In genomic region chr3:64166584-64167155, GRCh38 we compare ENCODE assay signal across 12 cellular contexts. TPM values are rescaled to one million over a fixed set of nuclear protein-coding genes. Genes with fewer than 3 reads are reported as not detected.
A peak's percentile ranks its signal among the peaks of the same experiment; 100 is the strongest.
DNase-seq lines count a peak whose midpoint lies in the region; ATAC-seq, FAIRE-seq and TF ChIP-seq lines count a peak whose summit lies in the region.
"Had no signal": no experiment of that assay in that cellular context is flagged by ENCODE, and none has a peak within 500 bp of the region (broad histone marks: within the 10 kb centered on the region; RNA-seq: fewer than 3 reads in every experiment).

No MANE protein-coding gene starts in this region.

- no peaks in the 10 kb centered on the region for H3K79me1 ChIP-seq in H9 (ENCODE audit: insufficient read depth, low read depth, low read length, poor library complexity, severe bottlenecking)

- H3K27me3 ChIP-seq in H9 (ENCODE audit: insufficient read depth, low read length) (no peaks in the 10 kb centered on the region), K562 (ENCODE audit: control insufficient read depth in 2 of 2, insufficient read depth in 2 of 2, low read length in 2 of 2) (no peaks in the 10 kb centered on the region), iPS DF 6.9 (ENCODE audit: control insufficient read depth, insufficient read depth, low read length) (no peaks in the 10 kb centered on the region), body of pancreas (no peaks in the 10 kb centered on the region)

- no peak overlapping the region for H3K23ac ChIP-seq in H9 (ENCODE audit: insufficient read length, low read depth, low read length)

- CTCF ChIA-PET in K562 (lab: Yijun Ruan, JAX; ENCODE audit: low intra/inter-chr PET ratio) = interaction anchor here (0.8 to 1.1 kb wide), 2 partner anchors 135 to 136 kb away, joined by 3 to 4 read pairs; no protein-coding TSS in a partner anchor

- H4K20me1 ChIP-seq in H9 (ENCODE audit: control insufficient read depth, insufficient read depth, insufficient read length) (no peaks in the 10 kb centered on the region), K562 (replicated peaks; ENCODE audit: control insufficient read depth, insufficient read depth, low read length) (no peaks in the 10 kb centered on the region)

- no peak overlapping the region for H3T11ph ChIP-seq in H9 (ENCODE audit: low read length)

- TF ChIP-seq CTCF in H9 (conservative IDR thresholded peaks at IDR 0.05) (peak; percentile 74), K562 (IDR thresholded peaks at IDR 0.05 in 2 of 3, conservative IDR thresholded peaks at IDR 0.05 in 1 of 3; ENCODE audit: insufficient read depth in 2 of 3, low read depth in 1 of 3, low read length in 3 of 3) (peak; percentile 6 to 32 (median 18); a peak in 3 of 6 replicates), body of pancreas (IDR thresholded peaks at IDR 0.05) (peak in 1 of 7 experiments; percentile 9)

- H3K4me1 ChIP-seq in H9 (ENCODE audit: insufficient read depth, low read length) = peaks cover 5% of the 10 kb centered on the region
- H3K4me1 ChIP-seq in K562 (replicated peaks in 1 of 2; ENCODE audit: control insufficient read depth in 2 of 2, insufficient read depth in 2 of 2, low read length in 2 of 2) = no peaks in the 10 kb centered on the region
- H3K4me1 ChIP-seq in iPS DF 6.9 (ENCODE audit: control insufficient read depth, insufficient read depth, low read length) = peaks cover 2% of the 10 kb centered on the region; the same call in 1 of the 2 replicates
- H3K4me1 ChIP-seq in body of pancreas = no peaks in the 10 kb centered on the region

- H3K4me2 ChIP-seq in H9 (ENCODE audit: insufficient read depth, insufficient read length, low read length) = no peak overlapping the region
- no peak overlapping the region for H3K4me2 ChIP-seq in K562 (ENCODE audit: insufficient read depth, low read length)

- ATAC-seq in K562 (no peak), body of pancreas (no peak)

- H2BK20ac ChIP-seq in H9 (ENCODE audit: low read depth, low read length, poor library complexity, severe bottlenecking) = no peak overlapping the region

- H3K36me3 ChIP-seq in K562 (ENCODE audit: control insufficient read depth, insufficient read depth, low read length) (no peaks in the 10 kb centered on the region), iPS DF 6.9 (ENCODE audit: control insufficient read depth, insufficient read depth, low read length) (no peaks in the 10 kb centered on the region), body of pancreas (replicated peaks in 1 of 2; ENCODE audit: insufficient read depth in 1 of 2, low read depth in 2 of 2) (no peaks in the 10 kb centered on the region)

- no CpG with 5 or more reads among the region's 4 CpGs for WGBS in H9 (ENCODE audit: extremely low coverage, insufficient read length, low lambda C conversion rate)
- 0% methylated on average over 4 of the region's 4 CpGs for WGBS in K562 (ENCODE audit: insufficient coverage, low coverage, missing lambda C conversion rate)
- WGBS in iPS DF 6.9 (ENCODE audit: insufficient coverage, insufficient read length) = no CpG with 5 or more reads among the region's 4 CpGs
- WGBS in body of pancreas, 2 donors = 75 to 86% methylated on average over 4 of the region's 4 CpGs

- H2AFZ ChIP-seq in H9 (ENCODE audit: low read length) (no peak overlapping the region), K562 (ENCODE audit: low read depth, low read length) (no peak overlapping the region)

- no peak overlapping the region for H2BK5ac ChIP-seq in H9 (ENCODE audit: insufficient read length, low read length)

- H3K23me2 ChIP-seq in H9 (ENCODE audit: insufficient read length, low read depth, low read length, poor library complexity, severe bottlenecking) = no peaks in the 10 kb centered on the region

- no peak for TF ChIP-seq EP300 in K562 (IDR thresholded peaks at IDR 0.05; ENCODE audit: low read length)

- H3K9me3 ChIP-seq in H9 (ENCODE audit: control insufficient read depth, low read depth, low read length) (no peaks in the 10 kb centered on the region), K562 (replicated peaks; ENCODE audit: control insufficient read depth, insufficient read depth, low read depth, low read length) (no peaks in the 10 kb centered on the region), iPS DF 6.9 (ENCODE audit: control insufficient read depth, insufficient read depth, low read length) (no peaks in the 10 kb centered on the region), body of pancreas (no peaks in the 10 kb centered on the region)

- H3K9ac ChIP-seq in H9 (ENCODE audit: extremely low read depth, insufficient read length, low read length) = no peak overlapping the region
- H3K9ac ChIP-seq in K562 (ENCODE audit: insufficient read depth in 1 of 2, low read depth in 2 of 2, low read length in 2 of 2) = no peak overlapping the region

- H2BK15ac ChIP-seq in H9 (ENCODE audit: low read depth, low read length) = no peak overlapping the region

- no peak overlapping the region for H2BK120ac ChIP-seq in H9 (ENCODE audit: low read depth, low read length, poor library complexity, severe bottlenecking)

- BruUV-seq in K562 (replicated peaks; lab: Mats Ljungman, UMichigan) = no TSS peak

- no peaks in the 10 kb centered on the region for H3K9me3 Mint-ChIP-seq in H9
- H3K9me3 Mint-ChIP-seq: T-helper 1 cell treated with Interleukin-12 subunit alpha and Interleukin-12 subunit beta and Interleukin-4 antibody, amounts not matched to agents 30 μg/mL and 1 μg/mL, for 36 hours had no signal

- no peak overlapping the region for H4K5ac ChIP-seq in H9 (ENCODE audit: insufficient read length, low read depth, low read length)

- peak; percentile 16 for DNase-seq in A172 (ENCODE audit: low spot score)
- peak; percentile 44 for DNase-seq in H9
- peak in 1 of 4 experiments; percentile 3 for DNase-seq in K562 (ENCODE audit: extremely low read depth in 1 of 4, low spot score in 3 of 4)
- DNase-seq in iPS DF 6.9 (ENCODE audit: low read depth, low spot score) = peak; percentile 27
- DNase-seq in body of pancreas = no peak
- no peak for DNase-seq in OCI-M2 (lab: John Stamatoyannopoulos, UW; ENCODE audit: unreplicated experiment)
- DNase-seq in Kasumi-1 (lab: John Stamatoyannopoulos, UW) = no peak
- no peak for DNase-seq in DMS79 (lab: John Stamatoyannopoulos, UW)
- DNase-seq: central memory CD4-positive, alpha-beta T cell; NCI-H510A had no signal

- FAIRE-seq in K562 (lab: Jason Lieb, UNC) = no peak
- FAIRE-seq: HTR-8/SVneo had no signal

- POLR2A ChIA-PET in K562 (lab: Yijun Ruan, JAX) = no interaction called here

- no peak overlapping the region for H2AK5ac ChIP-seq in H9 (ENCODE audit: insufficient read length, low read length)

- H3K27ac ChIP-seq in H9 (ENCODE audit: insufficient read length, low read depth, low read length) = no peak overlapping the region
- H3K27ac ChIP-seq in K562 (ENCODE audit: extremely low read depth, low read depth, low read length) = no peak overlapping the region
- no peak overlapping the region for H3K27ac ChIP-seq in iPS DF 6.9 (ENCODE audit: low read length)
- H3K27ac ChIP-seq in body of pancreas = no peak overlapping the region

- H3K56ac ChIP-seq in H9 (ENCODE audit: insufficient read length, low read depth, low read length) = no peak overlapping the region

- no peaks in the 10 kb centered on the region for H3K79me2 ChIP-seq in H9 (ENCODE audit: insufficient read depth, low read length)
- no peaks in the 10 kb centered on the region for H3K79me2 ChIP-seq in K562 (ENCODE audit: control insufficient read depth, insufficient read depth, low read length)

- H4K91ac ChIP-seq in H9 (ENCODE audit: insufficient read length, low read depth, low read length) = no peak overlapping the region

- intact Hi-C loops in K562 (cut with micrococcal nuclease) (no loop called here), body of pancreas (cut with DNase I) (no loop called here)

- peak overlapping the region in 1 of 3 experiments; percentile 27; a peak in 1 of 7 replicates for H3K27ac Mint-ChIP-seq in H9
- H3K27ac Mint-ChIP-seq: T-helper 1 cell treated with Interleukin-12 subunit alpha and Interleukin-12 subunit beta and Interleukin-4 antibody, amounts not matched to agents 30 μg/mL and 1 μg/mL, for 36 hours had no signal

- no peaks in the 10 kb centered on the region for H3K9me1 ChIP-seq in K562 (ENCODE audit: control insufficient read depth, insufficient read depth, low read length)

- H3K4me1 Mint-ChIP-seq in H9 = peaks cover 38 to 44% of the 10 kb centered on the region in 2 experiments

- no peak overlapping the region for H3K4me3 Mint-ChIP-seq in H9
- H3K4me3 Mint-ChIP-seq: T-helper 1 cell treated with Interleukin-12 subunit alpha and Interleukin-12 subunit beta and Interleukin-4 antibody, amounts not matched to agents 30 μg/mL and 1 μg/mL, for 36 hours had no signal

- H3K27me3 Mint-ChIP-seq in H9 (ENCODE audit: low read depth) = no peaks in the 10 kb centered on the region

- H3K4ac ChIP-seq in H9 (ENCODE audit: low read depth, low read length) = no peak overlapping the region

- no peak overlapping the region for H3K18ac ChIP-seq in H9 (ENCODE audit: insufficient read length, low read depth, low read length)

- H3K14ac ChIP-seq in H9 (ENCODE audit: insufficient read depth, low read length) = no peak overlapping the region

- H3K36me3 Mint-ChIP-seq in H9 (ENCODE audit: insufficient read depth in 1 of 3, low read depth in 3 of 3) = no peaks in the 10 kb centered on the region

- H4K8ac ChIP-seq in H9 (replicated peaks; ENCODE audit: insufficient read length, low read depth, low read length) = no peak overlapping the region

- in situ Hi-C loops in K562 (cut with MboI) = no loop called here

- no peak overlapping the region for H2BK12ac ChIP-seq in H9 (ENCODE audit: insufficient read length, low read depth, low read length)

- H3K4me3 ChIP-seq in K562 (no peak overlapping the region), iPS DF 6.9 (ENCODE audit: low read length) (no peak overlapping the region), body of pancreas (no peak overlapping the region)

- peak in 1 of 2 experiments; percentile 42; a peak in 2 of 4 replicates for TF ChIP-seq RAD21 in K562 (CRISPR knock-in tag; conservative IDR thresholded peaks at IDR 0.05 in 1 of 2, IDR thresholded peaks at IDR 0.05 in 1 of 2)

- no peak for TF ChIP-seq POLR2A in K562 (conservative IDR thresholded peaks at IDR 0.05)
- no peak for TF ChIP-seq POLR2A in body of pancreas (IDR thresholded peaks at IDR 0.05)

RNA-seq across cellular contexts. Expression of gene PRICKLE2, which starts 58.6 kb away (rescaled TPM):
- total RNA-seq in A172 (2014; rRNA removed; shearing (Covaris generic)) = 6.9 and 8.8 TPM in 2 replicates
- total RNA-seq in H9 (2021) (3.2 and 3.4 TPM in 2 replicates), K562 (2014; rRNA removed) (0.09 TPM in 1 of 2 replicates, not detected in the other), K562 (2014; rRNA removed; fragmentation: Illumina TruSeq; extraction: Trizol) (not detected in 2 replicates), K562 (2015; rRNA removed; fragmentation: Illumina TruSeq; extraction: Trizol) (not detected in 2 replicates), K562 (2021) (0.04 and 0.07 TPM in 2 replicates), body of pancreas (10 to 100 TPM; 23.4 to 41.5 TPM)
- total RNA-seq in K562 (2011; cell fraction: chromatin; rRNA removed; ENCODE audit: low replicate concordance) = not detected in 2 replicates
- total RNA-seq in K562 (2011; cell fraction: nucleolus; rRNA removed) = not detected in 2 replicates
- total RNA-seq in K562 (2011; cell fraction: nucleoplasm; rRNA removed) = not detected in 2 replicates
- polyA plus RNA-seq in K562 (2011; rRNA removed) (not detected in 2 replicates), K562 (2014; fragmentation: Illumina TruSeq; extraction: Trizol) (not detected in 2 replicates), K562 (2014; fragmentation: Nextera tagmentation; extraction: Ambion mirVana) (not detected), K562 (2014; rRNA removed) (not detected in 2 replicates)
- not detected in 2 replicates for polyA plus RNA-seq in K562 (2011; cell fraction: cytosol; rRNA removed)
- not detected in 2 replicates for polyA plus RNA-seq in K562 (2011; cell fraction: nucleus; rRNA removed)
- polyA plus RNA-seq in K562 (2012) = not detected in 2 replicates
- polyA minus RNA-seq in K562 (2011; rRNA and poly(A)+ RNA removed) = not detected in 2 replicates
- not detected in 2 replicates for polyA minus RNA-seq in K562 (2011; cell fraction: cytosol; rRNA and poly(A)+ RNA removed)
- not detected in 2 replicates for polyA minus RNA-seq in K562 (2011; cell fraction: nucleus; rRNA and poly(A)+ RNA removed)

Comparison
In these comparisons a context has a peak if more than half of its experiments do, and no peak if none do; other contexts are left out.
1. DNase-seq: peak in A172 (single experiment), H9 (single experiment) and iPS DF 6.9 (single experiment); none in body of pancreas (0 of 4), OCI-M2 (single experiment), Kasumi-1 (0 of 2) and DMS79 (single experiment).